In the genomic region with DNA sequence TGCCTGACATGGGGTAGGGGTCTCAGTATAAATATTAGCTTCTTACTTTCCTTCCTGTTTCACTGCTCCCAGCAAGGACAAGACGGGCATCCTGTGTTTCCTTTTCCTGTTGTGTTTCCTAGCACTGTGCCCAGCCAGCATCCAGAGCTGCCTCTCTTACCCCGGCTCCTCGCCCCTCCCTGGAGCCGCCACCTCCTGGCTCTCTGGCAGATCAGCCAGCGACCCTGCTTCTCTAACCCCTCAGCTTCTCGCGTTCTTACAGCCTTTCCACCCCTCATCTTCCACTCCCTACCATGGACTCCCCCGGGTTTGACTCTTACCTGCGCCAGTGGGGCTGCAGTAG, we compare ENCODE assay signal across 12 cellular contexts. TPM values are rescaled to one million over a fixed set of nuclear protein-coding genes. Genes with fewer than 3 reads are reported as not detected.
DNase-seq lines count a peak whose midpoint lies in the region; ATAC-seq, FAIRE-seq and TF ChIP-seq lines count a peak whose summit lies in the region.
"Had no signal": no experiment of that assay in that cellular context is flagged by ENCODE, and none has a peak within 500 bp of the region (broad histone marks: within the 10 kb centered on the region; RNA-seq: fewer than 3 reads in every experiment).

No MANE protein-coding gene starts in this region.

- H3K4me1 ChIP-seq in GM23248 (ENCODE audit: insufficient read depth) (peaks cover 24% of the 10 kb centered on the region), esophagus muscularis mucosa (peaks cover 87 to 100% (median 93%) of the 10 kb centered on the region in 4 donors), skeletal muscle tissue (ENCODE audit: control insufficient read depth in 3 of 3, insufficient read depth in 3 of 3, low read length in 3 of 3) (peaks cover 80 to 95% (median 89%) of the 10 kb centered on the region in 3 donors)
- H3K4me1 ChIP-seq in effector memory CD4-positive, alpha-beta T cell (ENCODE audit: control insufficient read depth, insufficient read depth, low read length, poor library complexity, severe bottlenecking), result peaks cover 51% of the 10 kb centered on the region

- peaks cover 46% of the 10 kb centered on the region for H3K4me1 Mint-ChIP-seq in WTC11
- peaks cover 33% of the 10 kb centered on the region for H3K4me1 Mint-ChIP-seq in type B pancreatic cell (ENCODE audit: unreplicated experiment)

- no peak overlapping the region for H3K4me2 ChIP-seq in GM23248 (ENCODE audit: unreplicated experiment)

- intact Hi-C loops in esophagus muscularis mucosa (cut with DNase I), result no loop called here

- CTCF ChIA-PET in WTC11 (lab: Charles Lee), result interaction anchor here (0.9 to 14.9 kb wide), 18 partner anchors 10 to 148 kb away, joined by 3 to 408 read pairs (median 8); a partner anchor contains a TSS

- no peak for TF ChIP-seq EP300 in esophagus muscularis mucosa (IDR thresholded peaks at IDR 0.05)

- no peak for TF ChIP-seq POLR2A in esophagus muscularis mucosa (IDR thresholded peaks at IDR 0.05; ENCODE audit: low read depth)

- H3K27ac Mint-ChIP-seq in WTC11, result peak overlapping the region; percentile 38; the same call in 1 of the 2 replicates
- no peak overlapping the region for H3K27ac Mint-ChIP-seq in type B pancreatic cell

- H3K36me3 Mint-ChIP-seq in WTC11, result peaks cover 3% of the 10 kb centered on the region; the same call in 1 of the 2 replicates
- no peaks in the 10 kb centered on the region for H3K36me3 Mint-ChIP-seq in type B pancreatic cell

- H3K4me3 Mint-ChIP-seq in WTC11, result no peak overlapping the region
- no peak overlapping the region for H3K4me3 Mint-ChIP-seq in type B pancreatic cell

- peak overlapping the region; percentile 8 for H3K9ac ChIP-seq in GM23248
- peak overlapping the region; percentile 36 to 60 (median 51) for H3K9ac ChIP-seq in skeletal muscle tissue (ENCODE audit: low read depth in 1 of 3, low read length in 3 of 3)

- no peak for FAIRE-seq in RCC 7860 (lab: Jason Lieb, UNC)

- no peak for DNase-seq in GM23248
- DNase-seq in WTC11 (ENCODE audit: low spot score), result no peak
- DNase-seq in esophagus muscularis mucosa (ENCODE audit: extremely low spot score), result no peak
- no peak for DNase-seq in type B pancreatic cell (ENCODE audit: extremely low spot score, unreplicated experiment)
- no peak for DNase-seq in RCC 7860 (ENCODE audit: low spot score)
- no peak for DNase-seq in effector memory CD4-positive, alpha-beta T cell
- no peak for DNase-seq in glomerular visceral epithelial cell (ENCODE audit: extremely low spot score)
- DNase-seq: DND-41, NCI-H187, Peyer's patch had no signal

- no peaks in the 10 kb centered on the region for H3K9me3 ChIP-seq in GM23248 (ENCODE audit: low read depth)
- no peaks in the 10 kb centered on the region for H3K9me3 ChIP-seq in esophagus muscularis mucosa
- no peaks in the 10 kb centered on the region for H3K9me3 ChIP-seq in skeletal muscle tissue (ENCODE audit: control insufficient read depth in 3 of 3, low read length in 3 of 3)
- no peaks in the 10 kb centered on the region for H3K9me3 ChIP-seq in effector memory CD4-positive, alpha-beta T cell (ENCODE audit: control insufficient read depth, low read length)
- H3K9me3 ChIP-seq: Peyer's patch had no signal

- no peak overlapping the region for H3K27ac ChIP-seq in GM23248
- peak overlapping the region; percentile 92 to 99 (median 98) for H3K27ac ChIP-seq in esophagus muscularis mucosa (replicated peaks in 1 of 4)
- peak overlapping the region; percentile 59 for H3K27ac ChIP-seq in skeletal muscle tissue (ENCODE audit: low read depth, low read length)
- no peak overlapping the region for H3K27ac ChIP-seq in effector memory CD4-positive, alpha-beta T cell (ENCODE audit: insufficient read depth, low read length, poor library complexity, severe bottlenecking)

- peaks cover 97% of the 10 kb centered on the region for H3K79me2 ChIP-seq in GM23248 (ENCODE audit: insufficient read depth)

- POLR2A ChIA-PET in WTC11 (lab: Charles Lee), result no interaction called here

- peaks cover 2% of the 10 kb centered on the region; the same call in 1 of the 2 replicates for H3F3A ChIP-seq in GM23248 (ENCODE audit: insufficient read depth)

- H3K4me3 ChIP-seq in GM23248, result no peak overlapping the region
- H3K4me3 ChIP-seq in esophagus muscularis mucosa, result peak overlapping the region in 1 of 4 donors; percentile 13
- H3K4me3 ChIP-seq in skeletal muscle tissue (ENCODE audit: low read length in 3 of 3), result peak overlapping the region in 1 of 3 donors; percentile 18
- H3K4me3 ChIP-seq in effector memory CD4-positive, alpha-beta T cell (ENCODE audit: insufficient read depth, low read depth, low read length, poor library complexity, severe bottlenecking), result no peak overlapping the region
- H3K4me3 ChIP-seq: Peyer's patch had no signal

- H3K9me2 ChIP-seq in GM23248 (ENCODE audit: insufficient read depth), result no peaks in the 10 kb centered on the region

- H2AFZ ChIP-seq in GM23248, result no peak overlapping the region

- H3K27me3 ChIP-seq in GM23248 (replicated peaks; ENCODE audit: insufficient read depth) (no peaks in the 10 kb centered on the region), esophagus muscularis mucosa (no peaks in the 10 kb centered on the region), skeletal muscle tissue (ENCODE audit: control insufficient read depth in 3 of 3, insufficient read depth in 3 of 3, low read length in 3 of 3) (no peaks in the 10 kb centered on the region)
- H3K27me3 ChIP-seq in effector memory CD4-positive, alpha-beta T cell (replicated peaks; ENCODE audit: control insufficient read depth, insufficient read depth, low read length, poor library complexity, severe bottlenecking), result no peaks in the 10 kb centered on the region
- H3K27me3 ChIP-seq: Peyer's patch had no signal

- H4K20me1 ChIP-seq in GM23248 (ENCODE audit: insufficient read depth), result peaks cover 12% of the 10 kb centered on the region; the same call in 1 of the 2 replicates

- H3K27me3 Mint-ChIP-seq in WTC11 (ENCODE audit: low read depth) (no peaks in the 10 kb centered on the region), type B pancreatic cell (no peaks in the 10 kb centered on the region)

- H3K36me3 ChIP-seq in GM23248 (ENCODE audit: low read depth), result peaks cover 7% of the 10 kb centered on the region; the same call in 1 of the 2 replicates
- peaks cover 19 to 48% (median 30%) of the 10 kb centered on the region in 4 donors for H3K36me3 ChIP-seq in esophagus muscularis mucosa
- H3K36me3 ChIP-seq in skeletal muscle tissue (ENCODE audit: control insufficient read depth in 3 of 3, insufficient read depth in 3 of 3, low read length in 3 of 3), result peaks cover 6 to 24% (median 19%) of the 10 kb centered on the region in 3 donors
- H3K36me3 ChIP-seq in effector memory CD4-positive, alpha-beta T cell (ENCODE audit: control insufficient read depth, insufficient read depth, low read length), result peaks cover 37% of the 10 kb centered on the region

- 46 to 55% methylated on average over 8 of the region's 9 CpGs for WGBS in GM23248 (ENCODE audit: low coverage in 1 of 2, low lambda C conversion rate in 2 of 2, missing lambda C conversion rate in 2 of 2), 2 experiments
- WGBS in esophagus muscularis mucosa, result 47% methylated on average over 9 of the region's 9 CpGs

- no peak for ATAC-seq in WTC11
- ATAC-seq: HCT116 had no signal

- TF ChIP-seq CTCF in WTC11 (IDR thresholded peaks at IDR 0.05) (no peak), esophagus muscularis mucosa (IDR thresholded peaks at IDR 0.05) (no peak), type B pancreatic cell (conservative IDR thresholded peaks at IDR 0.05) (no peak)

- in situ Hi-C loops in GM23248 (cut with MboI), result no loop called here

- H3K9me3 Mint-ChIP-seq in WTC11 (no peaks in the 10 kb centered on the region), type B pancreatic cell (no peaks in the 10 kb centered on the region)

TF ChIP-seq in WTC11, 78 proteins besides CTCF, POLR2A, EP300 and RAD21:
- TF ChIP-seq GTF2I (CRISPR knock-in tag; conservative IDR thresholded peaks at IDR 0.05) (no peak), CREB1 (CRISPR knock-in tag; IDR thresholded peaks at IDR 0.05) (no peak), NFATC4 (CRISPR knock-in tag; IDR thresholded peaks at IDR 0.05) (no peak)

RNA-seq across cellular contexts. Expression of a gene that starts 17.8 kb away (rescaled TPM):
- 62.9 and 72.3 TPM in 2 replicates for total RNA-seq in GM23248 (2014; rRNA removed; shearing (Covaris generic))
- polyA plus RNA-seq in GM23248 (2016; fragmentation: Nextera tagmentation; extraction: Ambion mirVana), result 45.3 and 46.2 TPM in 2 replicates
- total RNA-seq in WTC11 (2021) (89.9 to 111 TPM (median 94.7 TPM) in 3 replicates), esophagus muscularis mucosa (100 to 1,000 TPM in 1 of 4 donors, 10 to 100 TPM in 3; 58.3 to 105 (median 82.5) TPM), skeletal muscle tissue (21.4 TPM), type B pancreatic cell (ENCODE audit: low replicate concordance) (71.5 and 76.1 TPM in 2 replicates)

RNA-seq across cellular contexts. Expression of a gene that starts 28.8 kb away (rescaled TPM):
- 16.4 and 20.9 TPM in 2 replicates for total RNA-seq in GM23248 (2014; rRNA removed; shearing (Covaris generic))
- 19.1 and 21.8 TPM in 2 replicates for polyA plus RNA-seq in GM23248 (2016; fragmentation: Nextera tagmentation; extraction: Ambion mirVana)
- total RNA-seq in WTC11 (2021) (13.5 to 16.8 TPM (median 13.8 TPM) in 3 replicates), esophagus muscularis mucosa (10 to 100 TPM; 34.5 to 56.0 (median 40.7) TPM), skeletal muscle tissue (7.8 TPM), type B pancreatic cell (ENCODE audit: low replicate concordance) (19.7 and 37.4 TPM in 2 replicates)

RNA-seq across cellular contexts. Expression of a gene that starts 43.2 kb away (rescaled TPM):
- total RNA-seq in GM23248 (2014; rRNA removed; shearing (Covaris generic)), result 1.3 and 3.7 TPM in 2 replicates
- 1.1 and 1.4 TPM in 2 replicates for polyA plus RNA-seq in GM23248 (2016; fragmentation: Nextera tagmentation; extraction: Ambion mirVana)
- total RNA-seq in WTC11 (2021), result 9.0 to 13.3 TPM (median 9.7 TPM) in 3 replicates
- total RNA-seq in esophagus muscularis mucosa, result 10 to 100 TPM; 18.3 to 48.2 (median 32.5) TPM
- total RNA-seq in skeletal muscle tissue, result 8.4 TPM
- total RNA-seq in type B pancreatic cell (ENCODE audit: low replicate concordance), result 3.7 and 4.9 TPM in 2 replicates

Comparison
In these comparisons a context has a peak if more than half of its experiments do, and no peak if none do; other contexts are left out.
1. H3K27ac ChIP-seq: peak in esophagus muscularis mucosa (4 of 4) and skeletal muscle tissue (single experiment); none in GM23248 (single experiment) and effector memory CD4-positive, alpha-beta T cell (single experiment).